Comparison of ENCODE assay signal across 8 cellular contexts in the genomic region with DNA sequence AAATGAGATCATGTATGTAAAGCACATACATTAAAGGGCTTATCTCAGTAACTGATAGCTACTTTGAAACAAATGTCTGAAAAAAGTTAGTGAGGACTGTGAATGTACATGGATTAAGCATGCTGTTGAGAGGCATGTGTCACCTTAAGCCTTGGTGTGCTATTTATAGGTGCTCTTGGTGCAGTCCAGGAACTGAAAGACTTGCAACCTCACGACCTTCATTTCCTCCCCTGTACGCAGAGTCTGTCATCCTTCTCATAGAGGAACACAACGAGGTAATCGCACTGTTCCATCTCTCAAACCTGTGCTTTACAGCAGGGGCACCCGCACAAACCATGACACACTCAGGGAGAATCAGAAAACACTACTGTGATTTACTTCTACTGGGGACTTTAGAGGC.
DNase-seq lines count a peak whose midpoint lies in the region; ATAC-seq and TF ChIP-seq lines count a peak whose summit lies in the region.

No MANE protein-coding gene starts in this region.

- peak; percentile 37 for DNase-seq in epithelial cell of esophagus (ENCODE audit: low read depth)
- DNase-seq in esophagus muscularis mucosa (ENCODE audit: extremely low spot score): no peak
- no peak for DNase-seq in thyroid gland
- DNase-seq in central memory CD4-positive, alpha-beta T cell: no peak
- DNase-seq in NCI-H510A treated with DMSO at 0.1 percent for 48 hours (lab: John Stamatoyannopoulos, UW): no peak

- H3K4me1 ChIP-seq in esophagus muscularis mucosa (no peaks in the 10 kb centered on the region), thyroid gland (no peaks in the 10 kb centered on the region)

- TF ChIP-seq POLR2A in esophagus muscularis mucosa (IDR thresholded peaks at IDR 0.05; ENCODE audit: low read depth) (no peak), thyroid gland (IDR thresholded peaks at IDR 0.05) (no peak)

- no peaks in the 10 kb centered on the region for H3K27me3 ChIP-seq in esophagus muscularis mucosa
- H3K27me3 ChIP-seq in thyroid gland: no peaks in the 10 kb centered on the region

- H3K9me3 ChIP-seq in esophagus muscularis mucosa (no peaks in the 10 kb centered on the region), thyroid gland (no peaks in the 10 kb centered on the region)

- peak overlapping the region; percentile 12; the same call in 1 of the 2 replicates for H3K4me3 ChIP-seq in GM08714 (ENCODE audit: low read length)
- H3K4me3 ChIP-seq in epithelial cell of esophagus (ENCODE audit: low read length): no peak overlapping the region
- H3K4me3 ChIP-seq in esophagus muscularis mucosa: no peak overlapping the region
- no peak overlapping the region for H3K4me3 ChIP-seq in thyroid gland (replicated peaks in 1 of 3)

- 55% methylated on average over 5 of the region's 5 CpGs for whole genome bisulfite sequencing in esophagus muscularis mucosa
- 59 to 65% methylated on average over 5 of the region's 5 CpGs for WGBS in thyroid gland, 2 donors

- TF ChIP-seq CTCF in epithelial cell of esophagus (IDR thresholded peaks at IDR 0.05; ENCODE audit: insufficient read depth, low read depth, low read length, missing control alignments): no peak
- no peak for TF ChIP-seq CTCF in esophagus muscularis mucosa (IDR thresholded peaks at IDR 0.05)
- TF ChIP-seq CTCF in thyroid gland (IDR thresholded peaks at IDR 0.05): no peak

- H3K27ac ChIP-seq in esophagus muscularis mucosa (replicated peaks in 1 of 4): no peak overlapping the region
- H3K27ac ChIP-seq in thyroid gland: no peak overlapping the region

- ATAC-seq in GM19452 (IDR thresholded peaks at IDR 0.05; ENCODE audit: unreplicated experiment) (peak; percentile 99), HG03175 (IDR thresholded peaks at IDR 0.05; ENCODE audit: unreplicated experiment) (peak; percentile 99)

- H3K36me3 ChIP-seq in esophagus muscularis mucosa (no peaks in the 10 kb centered on the region), thyroid gland (no peaks in the 10 kb centered on the region)

- intact Hi-C loops in esophagus muscularis mucosa (cut with DNase I): no loop called here
- intact Hi-C loops in thyroid gland (cut with DNase I): no loop called here

- TF ChIP-seq EP300 in esophagus muscularis mucosa (IDR thresholded peaks at IDR 0.05): no peak
